ENCODE assay signal across 14 cellular contexts in the genomic region with DNA sequence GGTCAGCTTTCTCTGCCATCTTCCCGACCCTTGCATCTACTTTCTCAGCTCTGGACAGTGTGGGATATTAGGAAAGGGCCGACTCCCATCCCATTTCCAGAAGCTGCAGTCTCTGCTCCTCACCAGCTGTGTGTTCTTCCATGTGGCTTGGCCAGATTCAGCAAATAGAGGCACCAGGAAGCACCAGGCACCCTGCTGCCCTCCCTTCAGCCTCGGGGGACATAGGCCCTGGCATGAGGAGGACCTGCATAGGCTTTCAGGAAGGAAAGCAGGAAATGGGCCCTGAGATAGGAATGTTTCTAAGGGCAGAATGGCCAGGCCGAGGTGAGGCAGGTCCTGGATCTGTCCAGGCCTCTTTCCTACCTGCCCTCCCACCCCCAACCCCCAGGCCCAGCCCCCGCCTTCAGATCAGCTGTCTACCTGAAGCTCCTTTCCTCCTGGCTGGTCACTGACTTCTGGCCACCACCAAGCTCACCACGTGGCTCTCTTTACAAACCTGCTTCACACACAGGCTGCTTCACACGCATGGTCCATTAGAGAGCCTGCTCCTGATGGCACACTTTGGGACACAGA. TPM values are rescaled to one million over a fixed set of nuclear protein-coding genes. Genes with fewer than 3 reads are reported as not detected.
DNase-seq lines count a peak whose midpoint lies in the region; ATAC-seq, FAIRE-seq and TF ChIP-seq lines count a peak whose summit lies in the region.
"Had no signal": no experiment of that assay in that cellular context is flagged by ENCODE, and none has a peak within 500 bp of the region (broad histone marks: within the 10 kb centered on the region; RNA-seq: fewer than 3 reads in every experiment).

No MANE protein-coding gene starts in this region.

- FAIRE-seq in pancreas (lab: Jason Lieb, UNC) = no peak

- no peaks in the 10 kb centered on the region for H3K36me3 ChIP-seq in OCI-LY3 (replicated peaks; ENCODE audit: low read depth, low read length)
- no peaks in the 10 kb centered on the region for H3K36me3 ChIP-seq in mammary epithelial cell (ENCODE audit: insufficient read depth, low read length)
- no peaks in the 10 kb centered on the region for H3K36me3 ChIP-seq in pancreas
- H3K36me3 ChIP-seq in uterus = no peaks in the 10 kb centered on the region
- no peaks in the 10 kb centered on the region for H3K36me3 ChIP-seq in upper lobe of left lung
- H3K36me3 ChIP-seq: adrenal gland, MG63, neutrophil had no signal

- intact Hi-C loops in mammary epithelial cell (cut with micrococcal nuclease) = no loop called here
- intact Hi-C loops in pancreas (cut with DNase I) = no loop called here
- intact Hi-C loops in uterus (cut with DNase I; ENCODE audit: low total_unique reads) = no loop called here

- H3K9ac ChIP-seq in OCI-LY3 (ENCODE audit: low read length) = no peak overlapping the region
- H3K9ac ChIP-seq in mammary epithelial cell (ENCODE audit: insufficient read depth, low read length) = no peak overlapping the region
- H3K9ac ChIP-seq: GM23248 had no signal

- TF ChIP-seq POLR2A in uterus (IDR thresholded peaks at IDR 0.05) (no peak), upper lobe of left lung (IDR thresholded peaks at IDR 0.05) (no peak)

- CTCF ChIA-PET in mammary epithelial cell (lab: Charles Lee; ENCODE audit: low non-redundant PET) = interaction anchor here (0.5 to 0.6 kb wide), 2 partner anchors 12 to 26 kb away, joined by 6 to 13 read pairs; no protein-coding TSS in a partner anchor

- ATAC-seq in pancreas (peak; percentile 89 to 98 (median 94)), HG03095 (IDR thresholded peaks at IDR 0.05; ENCODE audit: unreplicated experiment) (no peak), upper lobe of left lung (ENCODE audit: low FRiP score in 2 of 2) (no peak)

- BruUV-seq in mammary epithelial cell (replicated peaks; lab: Mats Ljungman, UMichigan) = no TSS peak

- 11% methylated on average over 4 of the region's 7 CpGs for WGBS in mammary epithelial cell (ENCODE audit: low coverage, missing lambda C conversion rate)
- WGBS in pancreas, 2 donors = 22 to 27% methylated on average over 7 of the region's 7 CpGs
- 47 to 56% methylated on average over 5 to 7 of the region's 7 CpGs for WGBS in upper lobe of left lung, 2 donors

- no peak for TF ChIP-seq EP300 in upper lobe of left lung (IDR thresholded peaks at IDR 0.05)

- H4K20me1 ChIP-seq in OCI-LY3 (ENCODE audit: insufficient read depth, low read length) = no peaks in the 10 kb centered on the region
- H4K20me1 ChIP-seq in mammary epithelial cell (ENCODE audit: insufficient read depth, low read length) = no peaks in the 10 kb centered on the region

- peak; percentile 34 for DNase-seq in NCI-H2227 (lab: John Stamatoyannopoulos, UW; ENCODE audit: unreplicated experiment)
- no peak for DNase-seq in NCI-H2227 treated with DMSO at 0.1 percent for 48 hours (lab: John Stamatoyannopoulos, UW)
- DNase-seq in mammary epithelial cell = peak; percentile 13
- peak in 5 of 6 donors; percentile 45 to 70 (median 60) for DNase-seq in pancreas
- DNase-seq in uterus = no peak
- no peak for DNase-seq in upper lobe of left lung
- DNase-seq: 8988T, adrenal gland, EL, GM23248, MG63 had no signal

- dilution Hi-C loops in mammary epithelial cell (cut with HindIII; ENCODE audit: low sequenced_read_pairs) = no loop called here

- in situ Hi-C loops in mammary epithelial cell (cut with MboI; ENCODE audit: low sequenced_read_pairs in 2 of 2) = loop anchor here in 1 of 2 donors (10.0 kb wide), 1 partner anchor 48 kb away; no protein-coding TSS in a partner anchor

- H3K27ac ChIP-seq in OCI-LY3 (ENCODE audit: low read length) = no peak overlapping the region
- H3K27ac ChIP-seq in mammary epithelial cell (ENCODE audit: insufficient read depth, low read depth, low read length) = no peak overlapping the region
- peak overlapping the region; percentile 4 to 61 (median 55) for H3K27ac ChIP-seq in pancreas
- no peak overlapping the region for H3K27ac ChIP-seq in uterus
- H3K27ac ChIP-seq in upper lobe of left lung = peak overlapping the region in 1 of 4 donors; percentile 4
- H3K27ac ChIP-seq: GM23248, neutrophil had no signal

- no peak for TF ChIP-seq CTCF in OCI-LY3 (IDR thresholded peaks at IDR 0.05; ENCODE audit: low read depth, low read length)
- no peak for TF ChIP-seq CTCF in mammary epithelial cell (conservative IDR thresholded peaks at IDR 0.05 in 1 of 2, IDR thresholded peaks at IDR 0.05 in 1 of 2; ENCODE audit: extremely low read depth in 1 of 2, insufficient read depth in 1 of 2, low read depth in 1 of 2, low read length in 2 of 2)
- TF ChIP-seq CTCF in pancreas (IDR thresholded peaks at IDR 0.05) = no peak
- no peak for TF ChIP-seq CTCF in uterus (IDR thresholded peaks at IDR 0.05)
- no peak for TF ChIP-seq CTCF in upper lobe of left lung (IDR thresholded peaks at IDR 0.05)

- H3K4me2 ChIP-seq in OCI-LY3 (ENCODE audit: low read length) = no peak overlapping the region
- H3K4me2 ChIP-seq in mammary epithelial cell (ENCODE audit: insufficient read depth, low read depth, low read length) = no peak overlapping the region

- H3K27me3 ChIP-seq in OCI-LY3 (ENCODE audit: low read depth, low read length) (no peaks in the 10 kb centered on the region), mammary epithelial cell (ENCODE audit: insufficient read depth, low read length) (no peaks in the 10 kb centered on the region), pancreas (no peaks in the 10 kb centered on the region), uterus (no peaks in the 10 kb centered on the region), upper lobe of left lung (no peaks in the 10 kb centered on the region)
- H3K27me3 ChIP-seq: adrenal gland, MG63, neutrophil had no signal

- H3K4me3 ChIP-seq in OCI-LY3 (ENCODE audit: low read length) (no peak overlapping the region), mammary epithelial cell (replicated peaks in 1 of 3; ENCODE audit: insufficient read depth in 1 of 3, low read depth in 2 of 3, low read length in 3 of 3) (no peak overlapping the region), pancreas (no peak overlapping the region), uterus (no peak overlapping the region), upper lobe of left lung (no peak overlapping the region)
- H3K4me3 ChIP-seq: adrenal gland, GM23248, MG63 had no signal

- H3K9me3 ChIP-seq in OCI-LY3 (ENCODE audit: insufficient read depth, low read length) (no peaks in the 10 kb centered on the region), mammary epithelial cell (replicated peaks; ENCODE audit: insufficient read depth, low read length) (no peaks in the 10 kb centered on the region), pancreas (no peaks in the 10 kb centered on the region), uterus (no peaks in the 10 kb centered on the region), upper lobe of left lung (no peaks in the 10 kb centered on the region)
- H3K9me3 ChIP-seq: adrenal gland, MG63, neutrophil had no signal

- no peaks in the 10 kb centered on the region for H3K79me2 ChIP-seq in OCI-LY3 (ENCODE audit: low read length)
- no peaks in the 10 kb centered on the region for H3K79me2 ChIP-seq in mammary epithelial cell (ENCODE audit: insufficient read depth, low read length)

- H2AFZ ChIP-seq in OCI-LY3 (ENCODE audit: low read depth, low read length) (peak overlapping the region; percentile 68; the same call in 1 of the 2 replicates), mammary epithelial cell (ENCODE audit: low read depth, low read length) (peak overlapping the region; percentile 93)
- H2AFZ ChIP-seq: GM23248 had no signal

- H3K4me1 ChIP-seq in OCI-LY3 (ENCODE audit: low read length) = peaks cover 8% of the 10 kb centered on the region
- H3K4me1 ChIP-seq in mammary epithelial cell (ENCODE audit: insufficient read depth, low read length) = peaks cover 11% of the 10 kb centered on the region
- peaks cover 0 to 10% (median 6%) of the 10 kb centered on the region in 3 donors for H3K4me1 ChIP-seq in pancreas
- no peaks in the 10 kb centered on the region for H3K4me1 ChIP-seq in uterus
- H3K4me1 ChIP-seq in upper lobe of left lung = peaks cover 0 to 6% (median 4%) of the 10 kb centered on the region in 4 donors
- H3K4me1 ChIP-seq: adrenal gland had no signal

RNA-seq across cellular contexts. Expression of gene PURB, which starts 27.5 kb away (rescaled TPM):
- total RNA-seq in mammary epithelial cell (10 to 100 TPM; 30.2 to 32.8 TPM), pancreas (10 to 100 TPM in 2 of 6 donors, 1 to 10 TPM in 4; 6.6 to 14.7 (median 8.6) TPM), uterus (10 to 100 TPM; 13.8 to 63.0 (median 24.5) TPM), upper lobe of left lung (10 to 100 TPM; 15.0 to 38.2 (median 21.7) TPM)
- polyA plus RNA-seq in mammary epithelial cell (4.1 TPM), pancreas (1 to 10 TPM; 3.6 to 8.0 TPM)
- 14.2 TPM for polyA minus RNA-seq in mammary epithelial cell

Comparison
In these comparisons a context has a peak if more than half of its experiments do, and no peak if none do; other contexts are left out.
1. DNase-seq: peak in NCI-H2227 (single experiment), mammary epithelial cell (single experiment) and pancreas (5 of 6); none in NCI-H2227 treated with DMSO at 0.1 percent for 48 hours (single experiment), uterus (0 of 2) and upper lobe of left lung (0 of 2).
2. H3K27ac ChIP-seq: peak in pancreas (4 of 4); none in OCI-LY3 (single experiment), mammary epithelial cell (single experiment) and uterus (0 of 2).
3. ATAC-seq: peak in pancreas (4 of 4); none in HG03095 (single experiment) and upper lobe of left lung (0 of 2).